In genomic region chr5:176469293-176469692, GRCh38 we compare ENCODE assay signal across 16 cellular contexts. TPM values are rescaled to one million over a fixed set of nuclear protein-coding genes. Genes with fewer than 3 reads are reported as not detected.
DNase-seq lines count a peak whose midpoint lies in the region; ATAC-seq, FAIRE-seq and TF ChIP-seq lines count a peak whose summit lies in the region.
"Had no signal": no experiment of that assay in that cellular context is flagged by ENCODE, and none has a peak within 500 bp of the region (broad histone marks: within the 10 kb centered on the region; RNA-seq: fewer than 3 reads in every experiment).

No MANE protein-coding gene starts in this region.

- H3K27me3 ChIP-seq in liver (ENCODE audit: control insufficient read depth in 4 of 4, insufficient read depth in 4 of 4, low read length in 3 of 4) (no peaks in the 10 kb centered on the region), HepG2 (ENCODE audit: control insufficient read depth in 1 of 2, insufficient read depth in 2 of 2, low read length in 2 of 2) (no peaks in the 10 kb centered on the region), adipocyte (replicated peaks; ENCODE audit: control insufficient read depth, insufficient read depth, low read length) (no peaks in the 10 kb centered on the region), Peyer's patch (no peaks in the 10 kb centered on the region), H9 (ENCODE audit: insufficient read depth, low read length) (no peaks in the 10 kb centered on the region)
- H3K27me3 ChIP-seq: BE2C had no signal

- H3K9me3 ChIP-seq in liver (ENCODE audit: control insufficient read depth in 4 of 4, low read length in 3 of 4) (no peaks in the 10 kb centered on the region), HepG2 (ENCODE audit: low read length) (no peaks in the 10 kb centered on the region), adipocyte (ENCODE audit: control insufficient read depth, low read length) (no peaks in the 10 kb centered on the region), Peyer's patch (no peaks in the 10 kb centered on the region), H9 (ENCODE audit: control insufficient read depth, low read depth, low read length) (no peaks in the 10 kb centered on the region)
- H3K9me3 ChIP-seq: BE2C, Caco-2 had no signal

- CTCF ChIA-PET in HepG2 (lab: Yijun Ruan, JAX; ENCODE audit: low intra/inter-chr PET ratio, low total read pairs), result no interaction called here

- DNase-seq in HepG2 (ENCODE audit: low spot score) (no peak), adipocyte (ENCODE audit: low read depth) (peak; percentile 44), fibroblast of the aortic adventitia (ENCODE audit: low read depth) (peak; percentile 51), Peyer's patch (no peak), CD1c-positive myeloid dendritic cell (ENCODE audit: extremely low spot score) (no peak), H9 (no peak)
- DNase-seq: ACHN; BE2C; Caco-2; CD8-positive, alpha-beta T cell; DND-41; GDM1; IMR-90 had no signal

- no peaks in the 10 kb centered on the region for H3K23me2 ChIP-seq in H9 (ENCODE audit: insufficient read length, low read depth, low read length, poor library complexity, severe bottlenecking)

- no peak overlapping the region for H2BK20ac ChIP-seq in H9 (ENCODE audit: low read depth, low read length, poor library complexity, severe bottlenecking)

- H2AK5ac ChIP-seq in H9 (ENCODE audit: insufficient read length, low read length), result no peak overlapping the region

- peaks cover 9 to 29% (median 25%) of the 10 kb centered on the region in 3 experiments; a peak in 6 of 7 replicates for H3K36me3 Mint-ChIP-seq in H9 (ENCODE audit: insufficient read depth in 1 of 3, low read depth in 3 of 3)

- BruUV-seq in HepG2 (replicated peaks; lab: Mats Ljungman, UMichigan), result no TSS peak

- no peak overlapping the region for H3K27ac Mint-ChIP-seq in H9
- H3K27ac Mint-ChIP-seq: CD8-positive, alpha-beta T cell had no signal

- no peak overlapping the region for H4K8ac ChIP-seq in H9 (replicated peaks; ENCODE audit: insufficient read length, low read depth, low read length)

- H3K4me3 ChIP-seq in liver (ENCODE audit: low read depth in 1 of 3, low read length in 3 of 3), result no peak overlapping the region
- no peak overlapping the region for H3K4me3 ChIP-seq in HepG2 (replicated peaks in 1 of 3; ENCODE audit: insufficient read depth in 1 of 3, low read depth in 2 of 3, low read length in 3 of 3)
- H3K4me3 ChIP-seq in adipocyte (ENCODE audit: low read length), result no peak overlapping the region
- H3K4me3 ChIP-seq in fibroblast of the aortic adventitia (ENCODE audit: low read depth, low read length), result no peak overlapping the region
- no peak overlapping the region for H3K4me3 ChIP-seq in Peyer's patch

- in situ Hi-C loops in HepG2 (cut with HindIII; ENCODE audit: extremely low pct_ligation_motif_present, low pct_unique_long_range_greater_than_20kb), result no loop called here

- H3K4me1 Mint-ChIP-seq in H9, result no peaks in the 10 kb centered on the region

- no peak for TF ChIP-seq EP300 in HepG2 (IDR thresholded peaks at IDR 0.05; ENCODE audit: low read depth in 2 of 2, low read length in 2 of 2)
- TF ChIP-seq EP300 in HepG2 (CRISPR knock-in tag; IDR thresholded peaks at IDR 0.05; ENCODE audit: borderline replicate concordance), result no peak

- H3K9ac ChIP-seq in liver (ENCODE audit: low read depth in 1 of 2, low read length in 2 of 2), result no peak overlapping the region
- no peak overlapping the region for H3K9ac ChIP-seq in HepG2 (ENCODE audit: insufficient read depth, low read depth, low read length)
- no peak overlapping the region for H3K9ac ChIP-seq in adipocyte (ENCODE audit: low read length)
- H3K9ac ChIP-seq in H9 (ENCODE audit: extremely low read depth, insufficient read length, low read length), result no peak overlapping the region

- H2BK120ac ChIP-seq in H9 (ENCODE audit: low read depth, low read length, poor library complexity, severe bottlenecking), result no peak overlapping the region

- H3K4ac ChIP-seq in H9 (ENCODE audit: low read depth, low read length), result no peak overlapping the region

- H3K18ac ChIP-seq in H9 (ENCODE audit: insufficient read length, low read depth, low read length), result no peak overlapping the region

- H3K27ac ChIP-seq in liver (ENCODE audit: low read depth in 1 of 2, low read length in 2 of 2) (no peak overlapping the region), HepG2 (ENCODE audit: extremely low read length, insufficient read depth, low read length) (no peak overlapping the region), Peyer's patch (no peak overlapping the region), H9 (ENCODE audit: insufficient read length, low read depth, low read length) (no peak overlapping the region)
- H3K27ac ChIP-seq: C4-2B had no signal

- intact Hi-C loops in HepG2 (cut with micrococcal nuclease; ENCODE audit: unreplicated experiment), result no loop called here

- H3K56ac ChIP-seq in H9 (ENCODE audit: insufficient read length, low read depth, low read length), result no peak overlapping the region

- H3K23ac ChIP-seq in H9 (ENCODE audit: insufficient read length, low read depth, low read length), result no peak overlapping the region

- H2AFZ ChIP-seq in HepG2 (ENCODE audit: low read length) (no peak overlapping the region), H9 (ENCODE audit: low read length) (no peak overlapping the region)

- H3K4me3 Mint-ChIP-seq in H9, result no peak overlapping the region
- H3K4me3 Mint-ChIP-seq: CD8-positive, alpha-beta T cell had no signal

- H3K79me2 ChIP-seq in HepG2 (ENCODE audit: insufficient read depth, low read length) (peaks cover 24% of the 10 kb centered on the region), H9 (ENCODE audit: insufficient read depth, low read length) (peaks cover 2% of the 10 kb centered on the region; the same call in 1 of the 2 replicates)

- TF ChIP-seq RAD21 in liver (IDR thresholded peaks at IDR 0.05), result no peak
- TF ChIP-seq RAD21 in HepG2 (CRISPR knock-in tag; IDR thresholded peaks at IDR 0.05), result no peak

- no peaks in the 10 kb centered on the region for H3K79me1 ChIP-seq in H9 (ENCODE audit: insufficient read depth, low read depth, low read length, poor library complexity, severe bottlenecking)

- H3K36me3 ChIP-seq in liver (ENCODE audit: control insufficient read depth in 4 of 4, insufficient read depth in 3 of 4, low read depth in 1 of 4, low read length in 3 of 4) (peaks cover 0 to 5% (median 3%) of the 10 kb centered on the region in 4 donors), HepG2 (replicated peaks in 1 of 2; ENCODE audit: control insufficient read depth in 1 of 2, insufficient read depth in 2 of 2, low read length in 2 of 2) (peaks cover 0 to 16% of the 10 kb centered on the region in 2 experiments; a peak in 3 of 5 replicates), adipocyte (ENCODE audit: control insufficient read depth, insufficient read depth, low read length, severe bottlenecking) (peaks cover 19% of the 10 kb centered on the region), Peyer's patch (peaks cover 0 to 4% (median 0%) of the 10 kb centered on the region in 3 donors)

- H3K4me2 ChIP-seq in HepG2 (ENCODE audit: low read depth, low read length), result no peak overlapping the region
- H3K4me2 ChIP-seq in H9 (ENCODE audit: insufficient read depth, insufficient read length, low read length), result no peak overlapping the region

- FAIRE-seq in HepG2 (lab: Jason Lieb, UNC), result no peak
- FAIRE-seq: H54 had no signal

- H4K91ac ChIP-seq in H9 (ENCODE audit: insufficient read length, low read depth, low read length), result no peak overlapping the region

- TF ChIP-seq POLR2A in HepG2 (IDR thresholded peaks at IDR 0.05; ENCODE audit: insufficient read depth in 1 of 2, low read depth in 2 of 2, low read length in 2 of 2) (no peak), Peyer's patch (IDR thresholded peaks at IDR 0.05) (no peak)

- H3K27me3 Mint-ChIP-seq in H9 (ENCODE audit: low read depth), result no peaks in the 10 kb centered on the region; the same call in 1 of the 2 replicates

- POLR2A ChIA-PET in HepG2 (lab: Yijun Ruan, JAX), result no interaction called here

- H3K4me1 ChIP-seq in liver (ENCODE audit: control insufficient read depth in 4 of 4, insufficient read depth in 4 of 4, low read length in 3 of 4), result peaks cover 21 to 47% (median 37%) of the 10 kb centered on the region in 4 donors
- peaks cover 22% of the 10 kb centered on the region for H3K4me1 ChIP-seq in HepG2 (ENCODE audit: insufficient read depth, low read length)
- peaks cover 39% of the 10 kb centered on the region for H3K4me1 ChIP-seq in adipocyte (ENCODE audit: control insufficient read depth, insufficient read depth, low read length)
- H3K4me1 ChIP-seq in Peyer's patch, result peaks cover 0 to 22% (median 0%) of the 10 kb centered on the region in 4 donors
- H3K4me1 ChIP-seq in H9 (ENCODE audit: insufficient read depth, low read length), result no peaks in the 10 kb centered on the region
- H3K4me1 ChIP-seq: BE2C had no signal

- no peak overlapping the region for H4K5ac ChIP-seq in H9 (ENCODE audit: insufficient read length, low read depth, low read length)

- no peak overlapping the region for H3T11ph ChIP-seq in H9 (ENCODE audit: low read length)

- H3K9me3 Mint-ChIP-seq in H9, result no peaks in the 10 kb centered on the region
- H3K9me3 Mint-ChIP-seq: CD8-positive, alpha-beta T cell had no signal

- H3K14ac ChIP-seq in H9 (ENCODE audit: insufficient read depth, low read length), result no peak overlapping the region

- 38% methylated on average over 1 of the region's 1 CpG for WGBS in liver
- 100% methylated on average over 1 of the region's 1 CpG for WGBS in HepG2 (ENCODE audit: low lambda C conversion rate)
- no CpG with 5 or more reads among the region's 1 CpG for WGBS in H9 (ENCODE audit: extremely low coverage, insufficient read length, low lambda C conversion rate)

- H4K20me1 ChIP-seq in HepG2 (ENCODE audit: insufficient read depth, low read length), result 0 out of 2 replicates have a peak, but pooled peaks cover 7% of the 10 kb centered on the region
- no peaks in the 10 kb centered on the region for H4K20me1 ChIP-seq in H9 (ENCODE audit: control insufficient read depth, insufficient read depth, insufficient read length)

- ATAC-seq in HepG2, result no peak
- ATAC-seq: CD8-positive, alpha-beta T cell had no signal

- TF ChIP-seq CTCF in liver (IDR thresholded peaks at IDR 0.05; ENCODE audit: low read depth, low read length, missing input control), result no peak
- TF ChIP-seq CTCF in HepG2 (CRISPR knock-in tag; IDR thresholded peaks at IDR 0.05), result no peak
- no peak for TF ChIP-seq CTCF in fibroblast of the aortic adventitia (IDR thresholded peaks at IDR 0.05; ENCODE audit: insufficient read depth, low read length)
- no peak for TF ChIP-seq CTCF in Peyer's patch (IDR thresholded peaks at IDR 0.05)
- no peak for TF ChIP-seq CTCF in H9 (conservative IDR thresholded peaks at IDR 0.05)

- no peak overlapping the region for H2BK5ac ChIP-seq in H9 (ENCODE audit: insufficient read length, low read length)

- H2BK12ac ChIP-seq in H9 (ENCODE audit: insufficient read length, low read depth, low read length), result no peak overlapping the region

- H2BK15ac ChIP-seq in H9 (ENCODE audit: low read depth, low read length), result no peak overlapping the region

RNA-seq across cellular contexts. Expression of gene FAF2, which starts 21.1 kb away (rescaled TPM):
- total RNA-seq in liver, result 10 to 100 TPM; 20.1 to 28.3 TPM
- polyA plus RNA-seq in liver, result 10 to 100 TPM; 12.7 to 12.9 TPM
- 21.5 and 34.3 TPM in 2 replicates for total RNA-seq in HepG2 (2016; rRNA removed; fragmentation: Illumina TruSeq; extraction: Trizol)
- 5.1 and 5.2 TPM in 2 replicates for total RNA-seq in HepG2 (2016; cell fraction: cytosol; rRNA removed; fragmentation: Illumina TruSeq; extraction: Trizol; ENCODE audit: low read depth)
- 19.8 and 32.7 TPM in 2 replicates for total RNA-seq in HepG2 (2016; cell fraction: insoluble cytoplasmic fraction; rRNA removed; fragmentation: Illumina TruSeq; extraction: Trizol)
- total RNA-seq in HepG2 (2016; cell fraction: membrane; rRNA removed; fragmentation: Illumina TruSeq; extraction: Trizol), result 11.2 and 15.4 TPM in 2 replicates
- 39.6 and 43.8 TPM in 2 replicates for total RNA-seq in HepG2 (2016; cell fraction: nucleus; rRNA removed; fragmentation: Illumina TruSeq; extraction: Trizol)
- polyA plus RNA-seq in HepG2 (2011; rRNA removed), result 24.6 and 27.8 TPM in 2 replicates
- polyA plus RNA-seq in HepG2 (2011; cell fraction: cytosol; rRNA removed), result 16.5 and 25.1 TPM in 2 replicates
- polyA plus RNA-seq in HepG2 (2011; cell fraction: nucleus; rRNA removed), result 19.3 and 19.4 TPM in 2 replicates
- polyA plus RNA-seq in HepG2 (2012), result 21.3 and 21.7 TPM in 2 replicates
- polyA plus RNA-seq in HepG2 (2016; cell fraction: cytosol; fragmentation: Illumina TruSeq; extraction: Trizol; ENCODE audit: low read depth), result 1.8 and 2.0 TPM in 2 replicates
- polyA plus RNA-seq in HepG2 (2016; cell fraction: insoluble cytoplasmic fraction; fragmentation: Illumina TruSeq; extraction: Trizol; ENCODE audit: low read depth), result 15.5 and 15.8 TPM in 2 replicates
- 5.3 and 5.5 TPM in 2 replicates for polyA plus RNA-seq in HepG2 (2016; cell fraction: membrane; fragmentation: Illumina TruSeq; extraction: Trizol; ENCODE audit: low read depth)
- 54.2 and 59.0 TPM in 2 replicates for polyA plus RNA-seq in HepG2 (2016; cell fraction: nucleus; fragmentation: Illumina TruSeq; extraction: Trizol; ENCODE audit: insufficient read depth, low read depth)
- polyA minus RNA-seq in HepG2 (2011; rRNA and poly(A)+ RNA removed; ENCODE audit: low replicate concordance), result 38.0 and 49.2 TPM in 2 replicates
- polyA minus RNA-seq in HepG2 (2011; cell fraction: cytosol; rRNA and poly(A)+ RNA removed), result 20.9 and 25.3 TPM in 2 replicates
- 29.5 and 36.7 TPM in 2 replicates for polyA minus RNA-seq in HepG2 (2011; cell fraction: nucleus; rRNA and poly(A)+ RNA removed)
- 42.3 and 45.3 TPM in 2 replicates for total RNA-seq in fibroblast of the aortic adventitia (ENCODE audit: low replicate concordance)
- 10 to 100 TPM; 18.2 to 41.5 (median 32.4) TPM for total RNA-seq in Peyer's patch
- 42.4 and 44.4 TPM in 2 replicates for total RNA-seq in H9 (2021)

RNA-seq across cellular contexts. Expression of gene CLTB, which starts 53.0 kb away (rescaled TPM):
- 10 to 100 TPM; 14.2 to 30.9 TPM for total RNA-seq in liver
- 10 to 100 TPM; 46.2 to 49.4 TPM for polyA plus RNA-seq in liver
- total RNA-seq in HepG2 (2016; rRNA removed; fragmentation: Illumina TruSeq; extraction: Trizol), result 30.7 and 33.8 TPM in 2 replicates
- 29.6 and 37.0 TPM in 2 replicates for total RNA-seq in HepG2 (2016; cell fraction: cytosol; rRNA removed; fragmentation: Illumina TruSeq; extraction: Trizol; ENCODE audit: low read depth)
- total RNA-seq in HepG2 (2016; cell fraction: insoluble cytoplasmic fraction; rRNA removed; fragmentation: Illumina TruSeq; extraction: Trizol), result 31.5 and 34.4 TPM in 2 replicates
- total RNA-seq in HepG2 (2016; cell fraction: membrane; rRNA removed; fragmentation: Illumina TruSeq; extraction: Trizol), result 33.2 and 41.2 TPM in 2 replicates
- total RNA-seq in HepG2 (2016; cell fraction: nucleus; rRNA removed; fragmentation: Illumina TruSeq; extraction: Trizol), result 15.1 and 15.7 TPM in 2 replicates
- polyA plus RNA-seq in HepG2 (2011; rRNA removed), result 23.3 and 24.8 TPM in 2 replicates
- 27.1 and 35.6 TPM in 2 replicates for polyA plus RNA-seq in HepG2 (2011; cell fraction: cytosol; rRNA removed)
- polyA plus RNA-seq in HepG2 (2011; cell fraction: nucleus; rRNA removed), result 29.2 and 30.5 TPM in 2 replicates
- polyA plus RNA-seq in HepG2 (2012), result 14.8 and 24.0 TPM in 2 replicates
- 31.8 and 36.4 TPM in 2 replicates for polyA plus RNA-seq in HepG2 (2016; cell fraction: cytosol; fragmentation: Illumina TruSeq; extraction: Trizol; ENCODE audit: low read depth)
- polyA plus RNA-seq in HepG2 (2016; cell fraction: insoluble cytoplasmic fraction; fragmentation: Illumina TruSeq; extraction: Trizol; ENCODE audit: low read depth), result 30.6 and 31.4 TPM in 2 replicates
- polyA plus RNA-seq in HepG2 (2016; cell fraction: membrane; fragmentation: Illumina TruSeq; extraction: Trizol; ENCODE audit: low read depth), result 32.7 and 36.2 TPM in 2 replicates
- 28.4 and 29.1 TPM in 2 replicates for polyA plus RNA-seq in HepG2 (2016; cell fraction: nucleus; fragmentation: Illumina TruSeq; extraction: Trizol; ENCODE audit: insufficient read depth, low read depth)
- polyA minus RNA-seq in HepG2 (2011; rRNA and poly(A)+ RNA removed; ENCODE audit: low replicate concordance), result 13.8 and 44.3 TPM in 2 replicates
- 9.0 and 12.0 TPM in 2 replicates for polyA minus RNA-seq in HepG2 (2011; cell fraction: cytosol; rRNA and poly(A)+ RNA removed)
- polyA minus RNA-seq in HepG2 (2011; cell fraction: nucleus; rRNA and poly(A)+ RNA removed), result 7.7 and 8.2 TPM in 2 replicates
- total RNA-seq in fibroblast of the aortic adventitia (ENCODE audit: low replicate concordance), result 49.3 and 76.5 TPM in 2 replicates
- total RNA-seq in Peyer's patch, result 100 to 1,000 TPM in 3 of 4 donors, 10 to 100 TPM in 1; 87.5 to 211 (median 196) TPM
- 31.6 and 34.5 TPM in 2 replicates for total RNA-seq in H9 (2021)

Comparison
In these comparisons a context has a peak if more than half of its experiments do, and no peak if none do; other contexts are left out.
1. DNase-seq: peak in adipocyte (single experiment) and fibroblast of the aortic adventitia (single experiment); none in HepG2 (single experiment), Peyer's patch (0 of 3), CD1c-positive myeloid dendritic cell (single experiment) and H9 (single experiment).